Comparison of ENCODE assay signal across 14 cellular contexts in genomic region chr1:169300854-169301253, GRCh38.
DNase-seq lines count a peak whose midpoint lies in the region; ATAC-seq and TF ChIP-seq lines count a peak whose summit lies in the region.
"Had no signal": no experiment of that assay in that cellular context is flagged by ENCODE, and none has a peak within 500 bp of the region (broad histone marks: within the 10 kb centered on the region; RNA-seq: fewer than 3 reads in every experiment).

No MANE protein-coding gene starts in this region.

- H3K14ac ChIP-seq in IMR-90 (replicated peaks; ENCODE audit: low read depth, low read length): no peak overlapping the region

- H3K79me1 ChIP-seq in IMR-90 (ENCODE audit: low read depth in 1 of 2, low read length in 2 of 2): no peaks in the 10 kb centered on the region

- no peak overlapping the region for H2AK5ac ChIP-seq in IMR-90 (ENCODE audit: low read depth, low read length)

- H3K27ac Mint-ChIP-seq in chondrocyte (ENCODE audit: unreplicated experiment): peak overlapping the region; percentile 24
- H3K27ac Mint-ChIP-seq: B cell; CD8-positive, alpha-beta T cell; H9 had no signal

- H3K4me2 ChIP-seq in IMR-90 (ENCODE audit: low read depth, low read length) (no peak overlapping the region), MM.1S (ENCODE audit: low read depth, low read length) (no peak overlapping the region)
- H3K4me2 ChIP-seq: BLaER1 treated with 17β-estradiol and CSF1 and Interleukin-3, amounts not matched to agents 10 nM and 100 nM had no signal

- peak; percentile 61 for ATAC-seq in IMR-90 (ENCODE audit: low read depth)
- no peak for ATAC-seq in GM21367 (IDR thresholded peaks at IDR 0.05; ENCODE audit: unreplicated experiment)
- ATAC-seq: CD8-positive, alpha-beta T cell; GM12878 had no signal

- CTCF ChIA-PET in IMR-90 (lab: Yijun Ruan, JAX): no interaction called here

- H3K4me1 ChIP-seq in IMR-90 (ENCODE audit: control insufficient read depth, insufficient read depth, low read length) (no peaks in the 10 kb centered on the region), MM.1S (ENCODE audit: low read length) (no peaks in the 10 kb centered on the region)

- no peak overlapping the region for H3K18ac ChIP-seq in IMR-90 (ENCODE audit: low read depth, low read length)

- TF ChIP-seq POLR2A in IMR-90 (IDR thresholded peaks at IDR 0.05; ENCODE audit: low read depth, low read length): no peak

- H3K4me3 ChIP-seq in IMR-90 (ENCODE audit: insufficient read depth, low read depth, low read length) (no peak overlapping the region), MM.1S (ENCODE audit: low read length) (no peak overlapping the region)
- H3K4me3 ChIP-seq: BLaER1 treated with 17β-estradiol and CSF1 and Interleukin-3, amounts not matched to agents 10 nM and 100 nM; GM12878 had no signal

- H3K56ac ChIP-seq in IMR-90 (ENCODE audit: extremely low read depth, insufficient read depth, low read length): no peak overlapping the region

- no peak overlapping the region for H2BK120ac ChIP-seq in IMR-90 (ENCODE audit: low read depth, low read length)

- no peak overlapping the region for H2BK15ac ChIP-seq in IMR-90 (ENCODE audit: low read depth, low read length)

- dilution Hi-C loops in IMR-90 (cut with HindIII; ENCODE audit: low sequenced_read_pairs, unreplicated experiment): no loop called here

- no peak overlapping the region for H4K5ac ChIP-seq in IMR-90 (ENCODE audit: low read depth, low read length)

- H3K27me3 Mint-ChIP-seq in chondrocyte (ENCODE audit: low read depth): no peaks in the 10 kb centered on the region
- H3K27me3 Mint-ChIP-seq: B cell had no signal

- BruUV-seq in IMR-90 (replicated peaks; lab: Mats Ljungman, UMichigan): no TSS peak

- no peaks in the 10 kb centered on the region for H3K9me1 ChIP-seq in IMR-90 (ENCODE audit: insufficient read depth, low read length)

- H2AFZ ChIP-seq in IMR-90 (replicated peaks; ENCODE audit: low read length, poor library complexity): no peak overlapping the region
- H2AFZ ChIP-seq in MM.1S (ENCODE audit: low read length): no peak overlapping the region

- H4K20me1 ChIP-seq in IMR-90 (ENCODE audit: insufficient read depth, low read length) (no peaks in the 10 kb centered on the region), MM.1S (ENCODE audit: insufficient read depth, low read length) (no peaks in the 10 kb centered on the region)
- H4K20me1 ChIP-seq: BLaER1 treated with 17β-estradiol and CSF1 and Interleukin-3, amounts not matched to agents 10 nM and 100 nM had no signal

- H4K91ac ChIP-seq in IMR-90 (ENCODE audit: insufficient read depth, low read depth, low read length): no peak overlapping the region

- DNase-seq in EL: peak; percentile 13
- DNase-seq in IMR-90: peak; percentile 25
- DNase-seq in chondrocyte (ENCODE audit: low spot score): no peak
- DNase-seq in KBM-7: no peak
- no peak for DNase-seq in MM.1S
- DNase-seq: Calu3; CD8-positive, alpha-beta T cell; DMS79; GOT3; H9 had no signal

- in situ Hi-C loops in IMR-90 (cut with MboI; ENCODE audit: low sequenced_read_pairs) (no loop called here), KBM-7 (cut with MboI; ENCODE audit: low pct_unique_long_range_greater_than_20kb, low sequenced_read_pairs) (no loop called here)

- no peak overlapping the region for H3K4ac ChIP-seq in IMR-90 (ENCODE audit: low read depth, low read length)

- no CpG with 5 or more reads among the region's 3 CpGs for WGBS in IMR-90 (ENCODE audit: extremely low coverage in 2 of 2, insufficient read length in 1 of 2), 2 experiments

- H3K27ac ChIP-seq in IMR-90 (ENCODE audit: insufficient read depth, low read length) (no peak overlapping the region), MM.1S (ENCODE audit: low read length) (no peak overlapping the region)
- H3K27ac ChIP-seq: BLaER1 treated with 17β-estradiol and CSF1 and Interleukin-3, amounts not matched to agents 10 nM and 100 nM had no signal

- no peaks in the 10 kb centered on the region for H3K79me2 ChIP-seq in MM.1S (ENCODE audit: low read length)

- H3K9me3 ChIP-seq in IMR-90 (ENCODE audit: control insufficient read depth, insufficient read depth, low read length) (no peaks in the 10 kb centered on the region), MM.1S (replicated peaks; ENCODE audit: insufficient read depth, low read length) (no peaks in the 10 kb centered on the region)
- H3K9me3 ChIP-seq: BLaER1 treated with 17β-estradiol and CSF1 and Interleukin-3, amounts not matched to agents 10 nM and 100 nM had no signal

- H4K8ac ChIP-seq in IMR-90 (ENCODE audit: low read depth in 2 of 2, low read length in 2 of 2): no peak overlapping the region

- POLR2A ChIA-PET in IMR-90 (lab: Charles Lee; ENCODE audit: unreplicated experiment): no interaction called here

- no peak overlapping the region for H2BK20ac ChIP-seq in IMR-90 (ENCODE audit: low read depth, low read length)

- H3K9me2 ChIP-seq in MM.1S (replicated peaks; ENCODE audit: insufficient read depth, low read length): no peaks in the 10 kb centered on the region

- peaks cover 23% of the 10 kb centered on the region for H3K4me1 Mint-ChIP-seq in chondrocyte (ENCODE audit: low read depth)

- no peak overlapping the region for H3K23ac ChIP-seq in IMR-90 (ENCODE audit: low read depth, low read length)

- no peaks in the 10 kb centered on the region for H3F3A ChIP-seq in MM.1S (ENCODE audit: insufficient read depth, low read length)

- H2BK5ac ChIP-seq in IMR-90 (ENCODE audit: low read depth, low read length, poor library complexity, severe bottlenecking): no peak overlapping the region

- H3K9ac ChIP-seq in IMR-90 (ENCODE audit: low read depth, low read length) (no peak overlapping the region), MM.1S (ENCODE audit: low read length) (no peak overlapping the region)
- H3K9ac ChIP-seq: BLaER1 treated with 17β-estradiol and CSF1 and Interleukin-3, amounts not matched to agents 10 nM and 100 nM had no signal

- H3K27me3 ChIP-seq in IMR-90 (ENCODE audit: control insufficient read depth, insufficient read depth, low read length): no peaks in the 10 kb centered on the region
- H3K27me3 ChIP-seq in MM.1S (replicated peaks; ENCODE audit: insufficient read depth, low read length): no peaks in the 10 kb centered on the region
- H3K27me3 ChIP-seq: BLaER1 treated with 17β-estradiol and CSF1 and Interleukin-3, amounts not matched to agents 10 nM and 100 nM had no signal

- no peak overlapping the region for H3K4me3 Mint-ChIP-seq in chondrocyte (ENCODE audit: unreplicated experiment)
- H3K4me3 Mint-ChIP-seq: B cell; CD8-positive, alpha-beta T cell; H9 had no signal

- TF ChIP-seq CTCF in IMR-90 (conservative IDR thresholded peaks at IDR 0.05; ENCODE audit: low read depth, low read length): no peak
- TF ChIP-seq CTCF in chondrocyte (IDR thresholded peaks at IDR 0.05): no peak
- TF ChIP-seq CTCF in MM.1S (IDR thresholded peaks at IDR 0.05; ENCODE audit: low read length): no peak

- no peak for TF ChIP-seq RAD21 in IMR-90 (IDR thresholded peaks at IDR 0.05; ENCODE audit: low read length)

- H3K9me3 Mint-ChIP-seq in chondrocyte (ENCODE audit: low read depth): peaks cover 6% of the 10 kb centered on the region
- H3K9me3 Mint-ChIP-seq: CD8-positive, alpha-beta T cell; H9 had no signal

- intact Hi-C loops in IMR-90 (cut with micrococcal nuclease): no loop called here

- no peak overlapping the region for H2AK9ac ChIP-seq in IMR-90 (replicated peaks; ENCODE audit: low read depth, low read length, poor library complexity)

- H3K36me3 Mint-ChIP-seq in chondrocyte (ENCODE audit: low read depth): peaks cover 7% of the 10 kb centered on the region

- H3K36me3 ChIP-seq in IMR-90 (ENCODE audit: control insufficient read depth, insufficient read depth, low read length) (no peaks in the 10 kb centered on the region), MM.1S (replicated peaks; ENCODE audit: insufficient read depth, low read length) (no peaks in the 10 kb centered on the region)

TF ChIP-seq in IMR-90, 13 proteins besides CTCF, POLR2A, EP300 and RAD21:
- no peak for TF ChIP-seq MXI1 (IDR thresholded peaks at IDR 0.05; ENCODE audit: borderline replicate concordance, low read depth, low read length)
- no peak for TF ChIP-seq CEBPB (IDR thresholded peaks at IDR 0.05; ENCODE audit: low read depth, low read length)
- TF ChIP-seq MAZ (IDR thresholded peaks at IDR 0.05; ENCODE audit: borderline replicate concordance, low read depth, low read length): no peak
- no peak for TF ChIP-seq USF2 (IDR thresholded peaks at IDR 0.05; ENCODE audit: low read depth, low read length)
- TF ChIP-seq CHD1 (IDR thresholded peaks at IDR 0.05; ENCODE audit: low read depth, low read length): no peak
- TF ChIP-seq ELK1 (IDR thresholded peaks at IDR 0.05; ENCODE audit: borderline replicate concordance, low read depth, low read length): no peak
- TF ChIP-seq BHLHE40 (IDR thresholded peaks at IDR 0.05; ENCODE audit: low read depth, low read length): no peak
- TF ChIP-seq RCOR1 (IDR thresholded peaks at IDR 0.05; ENCODE audit: insufficient replicate concordance, low read length): no peak
- TF ChIP-seq SMC3 (IDR thresholded peaks at IDR 0.05; ENCODE audit: low read depth, low read length): no peak
TF ChIP-seq in IMR-90: peak in this region for 0.

Comparison
In these comparisons a context has a peak if more than half of its experiments do, and no peak if none do; other contexts are left out.
1. DNase-seq: peak in EL (single experiment) and IMR-90 (single experiment); none in chondrocyte (single experiment), KBM-7 (single experiment) and MM.1S (single experiment).